In the genomic region with DNA sequence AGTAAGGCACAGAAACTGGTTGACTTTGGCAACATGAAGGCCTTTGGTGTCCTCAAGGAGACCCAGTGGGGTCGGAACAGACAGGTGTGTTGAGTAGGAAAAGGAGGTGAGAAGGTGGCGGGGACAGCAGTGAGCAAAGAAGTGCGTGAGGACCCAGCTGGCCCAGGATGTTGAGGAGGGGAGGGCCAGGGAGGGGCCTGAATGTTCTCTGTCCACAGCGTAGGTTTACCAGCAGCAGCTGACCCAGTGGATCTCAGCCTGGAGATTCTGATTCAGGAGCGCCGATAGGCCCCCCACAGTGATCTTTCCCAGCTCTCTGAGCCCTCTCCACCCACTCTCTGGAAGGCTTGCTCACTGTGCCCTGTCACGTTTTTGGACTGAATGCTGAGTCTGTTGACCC, we compare ENCODE assay signal across 1 cellular context.
TF ChIP-seq lines count a peak whose summit lies in the region.

No MANE protein-coding gene starts in this region.

TF ChIP-seq in SK-N-SH, 30 proteins besides CTCF, POLR2A, EP300 and RAD21 (continued from another document):
- TF ChIP-seq NFIC (IDR thresholded peaks at IDR 0.05; ENCODE audit: borderline replicate concordance) = no peak
- TF ChIP-seq RCOR1 (IDR thresholded peaks at IDR 0.05; ENCODE audit: low read length) = no peak
- TF ChIP-seq TEAD4 (IDR thresholded peaks at IDR 0.05; ENCODE audit: borderline replicate concordance, insufficient read depth) = no peak
